Comparison of ENCODE assay signal across 15 cellular contexts in genomic region chr4:104424368-104424921, GRCh38.
DNase-seq lines count a peak whose midpoint lies in the region; ATAC-seq and TF ChIP-seq lines count a peak whose summit lies in the region.
"Had no signal": no experiment of that assay in that cellular context is flagged by ENCODE, and none has a peak within 500 bp of the region (broad histone marks: within the 10 kb centered on the region; RNA-seq: fewer than 3 reads in every experiment).

No MANE protein-coding gene starts in this region.

- DNase-seq in BE2C (no peak), Peyer's patch (no peak), left ventricle myocardium inferior (no peak), pons (ENCODE audit: low spot score) (peak; percentile 65), ecto neural progenitor cell (ENCODE audit: low spot score) (no peak)
- no peak for DNase-seq in stimulated activated naive CD8-positive, alpha-beta T cell treated with anti-CD3 and anti-CD28 coated beads, Interleukin-15, amount 100 ng/mL, for 72 hours
- DNase-seq in stimulated activated CD4-positive, alpha-beta T cell treated with anti-CD3 and anti-CD28 coated beads, Interleukin-4, amount 100 ng/mL, for 24 hours: no peak
- DNase-seq: activated naive CD4-positive, alpha-beta T cell treated with Interleukin-2 at 50 U/mL for 16 hours; CD4-positive, CD25-positive, alpha-beta regulatory T cell; effector memory CD8-positive, alpha-beta T cell; islet precursor cell; NCI-H1105 treated with DMSO at 0.1 percent for 48 hours; stimulated activated CD4-positive, alpha-beta T cell treated with anti-CD3 and anti-CD28 coated beads, Interleukin-15, amount 100 ng/mL, for 24 hours; stimulated activated naive CD4-positive, alpha-beta T cell had no signal

- intact Hi-C loops in left ventricle myocardium inferior (cut with micrococcal nuclease): no loop called here

- no peaks in the 10 kb centered on the region for H3K9me3 ChIP-seq in BE2C
- no peaks in the 10 kb centered on the region for H3K9me3 ChIP-seq in Peyer's patch
- H3K9me3 ChIP-seq in left ventricle myocardium inferior (replicated peaks): no peaks in the 10 kb centered on the region

- H3K4me3 Mint-ChIP-seq in stimulated activated naive CD8-positive, alpha-beta T cell treated with anti-CD3 and anti-CD28 coated beads, Interleukin-15, amount 100 ng/mL, for 72 hours: no peak overlapping the region
- H3K4me3 Mint-ChIP-seq: CD4-positive, CD25-positive, alpha-beta regulatory T cell; effector memory CD8-positive, alpha-beta T cell had no signal

- H3K36me3 ChIP-seq in BE2C (no peaks in the 10 kb centered on the region), Peyer's patch (no peaks in the 10 kb centered on the region), left ventricle myocardium inferior (no peaks in the 10 kb centered on the region)

- H3K27me3 ChIP-seq in BE2C (no peaks in the 10 kb centered on the region), Peyer's patch (no peaks in the 10 kb centered on the region), left ventricle myocardium inferior (ENCODE audit: low read depth) (no peaks in the 10 kb centered on the region)

- TF ChIP-seq CTCF in BE2C (IDR thresholded peaks at IDR 0.05; ENCODE audit: low read depth, low read length) (no peak), Peyer's patch (IDR thresholded peaks at IDR 0.05) (no peak), left ventricle myocardium inferior (IDR thresholded peaks at IDR 0.05; ENCODE audit: borderline replicate concordance) (no peak)

- H3K4me3 ChIP-seq in BE2C (ENCODE audit: low read depth, low read length) (peak overlapping the region; percentile 62), Peyer's patch (peak overlapping the region in 3 of 4 donors; percentile 14 to 60 (median 51)), left ventricle myocardium inferior (peak overlapping the region; percentile 66)

- no peak for ATAC-seq in stimulated activated naive CD8-positive, alpha-beta T cell treated with anti-CD3 and anti-CD28 coated beads, Interleukin-15, amount 100 ng/mL, for 72 hours
- no peak for ATAC-seq in HG02678 (IDR thresholded peaks at IDR 0.05; ENCODE audit: unreplicated experiment)
- ATAC-seq: effector memory CD8-positive, alpha-beta T cell had no signal

- peaks cover 4 to 8% of the 10 kb centered on the region in 2 donors for H3K9me3 Mint-ChIP-seq in stimulated activated naive CD8-positive, alpha-beta T cell treated with anti-CD3 and anti-CD28 coated beads, Interleukin-15, amount 100 ng/mL, for 72 hours
- H3K9me3 Mint-ChIP-seq: effector memory CD8-positive, alpha-beta T cell had no signal

- H3K4me1 Mint-ChIP-seq in stimulated activated naive CD8-positive, alpha-beta T cell treated with anti-CD3 and anti-CD28 coated beads, Interleukin-15, amount 100 ng/mL, for 72 hours: no peaks in the 10 kb centered on the region
- H3K4me1 Mint-ChIP-seq: CD4-positive, CD25-positive, alpha-beta regulatory T cell had no signal

- no peaks in the 10 kb centered on the region for H3K27me3 Mint-ChIP-seq in stimulated activated naive CD8-positive, alpha-beta T cell treated with anti-CD3 and anti-CD28 coated beads, Interleukin-15, amount 100 ng/mL, for 72 hours
- H3K27me3 Mint-ChIP-seq: CD4-positive, CD25-positive, alpha-beta regulatory T cell; effector memory CD8-positive, alpha-beta T cell had no signal

- no peak for TF ChIP-seq POLR2A in Peyer's patch (IDR thresholded peaks at IDR 0.05)

- H3K27ac Mint-ChIP-seq in stimulated activated naive CD8-positive, alpha-beta T cell treated with anti-CD3 and anti-CD28 coated beads, Interleukin-15, amount 100 ng/mL, for 72 hours: no peak overlapping the region
- H3K27ac Mint-ChIP-seq: CD4-positive, CD25-positive, alpha-beta regulatory T cell; effector memory CD8-positive, alpha-beta T cell had no signal

- no peak overlapping the region for H3K27ac ChIP-seq in Peyer's patch
- peak overlapping the region; percentile 41 for H3K27ac ChIP-seq in left ventricle myocardium inferior (replicated peaks)

- H3K4me1 ChIP-seq in BE2C (peaks cover 7% of the 10 kb centered on the region), Peyer's patch (no peaks in the 10 kb centered on the region), left ventricle myocardium inferior (peaks cover 13% of the 10 kb centered on the region)
